Comparison of ENCODE assay signal across 24 cellular contexts in genomic region chr11:93490996-93491618, GRCh38. TPM values are rescaled to one million over a fixed set of nuclear protein-coding genes. Genes with fewer than 3 reads are reported as not detected.
DNase-seq lines count a peak whose midpoint lies in the region; TF ChIP-seq lines count a peak whose summit lies in the region.
"Had no signal": no experiment of that assay in that cellular context is flagged by ENCODE, and none has a peak within 500 bp of the region (broad histone marks: within the 10 kb centered on the region; RNA-seq: fewer than 3 reads in every experiment).

No MANE protein-coding gene starts in this region.

- H3K4me3 ChIP-seq in iPS-15b (ENCODE audit: low read depth, low read length) (no peak overlapping the region), parathyroid adenoma (ENCODE audit: low read depth, low read length) (no peak overlapping the region)
- H3K4me3 ChIP-seq: breast epithelium, heart left ventricle, tibial artery had no signal

- H3K27me3 ChIP-seq in iPS-15b (ENCODE audit: control insufficient read depth, insufficient read depth, low read length) (no peaks in the 10 kb centered on the region), parathyroid adenoma (ENCODE audit: control insufficient read depth, insufficient read depth, low read length) (no peaks in the 10 kb centered on the region)
- H3K27me3 ChIP-seq: breast epithelium, heart left ventricle, tibial artery had no signal

- DNase-seq in NCI-H146 (lab: John Stamatoyannopoulos, UW) (peak; percentile 3), NCI-H146 treated with DMSO at 0.1 percent for 48 hours (lab: John Stamatoyannopoulos, UW; ENCODE audit: unreplicated experiment) (no peak), EL (no peak), globus pallidus (ENCODE audit: low spot score) (no peak), H4 (ENCODE audit: low spot score) (no peak)
- DNase-seq: 8988T; activated CD4-positive, CD25-positive, alpha-beta regulatory T cell; activated naive CD4-positive, alpha-beta T cell treated with Interleukin-2 at 50 U/mL for 16 hours; activated T-cell treated with anti-CD3 and anti-CD28 coated beads, Interleukin-2, amount 50 U/mL, for 24 hours; cortex of kidney; DMS79 treated with DMSO at 0.1 percent for 48 hours; heart left ventricle; naive B cell; NCI-H1105; NCI-H2171; NCI-H748 treated with DMSO at 0.1 percent for 48 hours; stimulated activated CD4-positive, alpha-beta T cell treated with anti-CD3 and anti-CD28 coated beads, Interleukin-4, amount 100 ng/mL, for 4 hours; stimulated activated naive CD8-positive, alpha-beta T cell treated with anti-CD3 and anti-CD28 coated beads, Interleukin-15, Interleukin-2, amounts not matched to agents 100 U/mL and 50 U/mL, for 24 hours; T1000; tibial artery had no signal

- no peak overlapping the region for H2AFZ ChIP-seq in parathyroid adenoma

- H3K9me3 ChIP-seq in iPS-15b (ENCODE audit: control insufficient read depth, insufficient read depth, low read length) (no peaks in the 10 kb centered on the region), parathyroid adenoma (ENCODE audit: control insufficient read depth, low read length) (no peaks in the 10 kb centered on the region)
- H3K9me3 ChIP-seq: breast epithelium, heart left ventricle, tibial artery had no signal

- H3K4me1 ChIP-seq in iPS-15b (ENCODE audit: control insufficient read depth, insufficient read depth, low read length) (peaks cover 31% of the 10 kb centered on the region), parathyroid adenoma (peaks cover 10% of the 10 kb centered on the region)
- H3K4me1 ChIP-seq: breast epithelium had no signal

- H3K9ac ChIP-seq in iPS-15b (ENCODE audit: low read depth, low read length) (peak overlapping the region; percentile 27), parathyroid adenoma (no peak overlapping the region)

- no peaks in the 10 kb centered on the region for H3K36me3 ChIP-seq in iPS-15b (ENCODE audit: control insufficient read depth, insufficient read depth, low read length)
- no peaks in the 10 kb centered on the region for H3K36me3 ChIP-seq in parathyroid adenoma (ENCODE audit: control insufficient read depth, insufficient read depth, low read length)
- H3K36me3 ChIP-seq: breast epithelium had no signal

- H3K27ac ChIP-seq in VCaP (peak overlapping the region; percentile 97), parathyroid adenoma (peak overlapping the region; percentile 32)
- H3K27ac ChIP-seq: breast epithelium, heart left ventricle, tibial artery had no signal

- no peaks in the 10 kb centered on the region for H3K79me2 ChIP-seq in parathyroid adenoma

- TF ChIP-seq CTCF in VCaP (conservative IDR thresholded peaks at IDR 0.05) (no peak), parathyroid adenoma (IDR thresholded peaks at IDR 0.05) (no peak)

- no peak overlapping the region for H3K4me2 ChIP-seq in parathyroid adenoma (ENCODE audit: low read length)

RNA-seq across cellular contexts. Expression of gene SMCO4, which starts 52.1 kb away (rescaled TPM):
- total RNA-seq in H4 (2014; rRNA removed; shearing (Covaris generic)), result 22.9 and 75.8 TPM in 2 replicates
